In the genomic region with DNA sequence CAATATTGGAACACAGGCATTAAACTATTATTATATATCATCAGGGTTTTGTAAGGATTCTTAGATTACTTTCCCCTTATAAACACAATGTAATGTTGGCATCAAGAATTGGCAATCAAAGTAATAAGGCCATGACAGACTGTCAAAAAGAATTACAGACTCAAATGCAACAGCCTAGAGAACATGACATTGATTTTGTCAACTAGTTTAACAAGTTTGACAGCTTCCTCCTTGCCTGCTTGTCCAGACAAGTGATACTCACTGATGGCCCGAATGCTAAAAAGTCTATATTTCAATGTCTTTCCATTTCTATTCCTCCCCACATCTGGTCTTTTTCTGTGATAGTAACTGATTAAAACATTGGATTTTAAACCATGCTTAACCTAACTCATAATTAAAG, we compare ENCODE assay signal across 24 cellular contexts. TPM values are rescaled to one million over a fixed set of nuclear protein-coding genes. Genes with fewer than 3 reads are reported as not detected.
DNase-seq lines count a peak whose midpoint lies in the region; ATAC-seq, FAIRE-seq and TF ChIP-seq lines count a peak whose summit lies in the region.
"Had no signal": no experiment of that assay in that cellular context is flagged by ENCODE, and none has a peak within 500 bp of the region (broad histone marks: within the 10 kb centered on the region; RNA-seq: fewer than 3 reads in every experiment).

No MANE protein-coding gene starts in this region.

- H3K27ac ChIP-seq in GM23338 (ENCODE audit: low read depth), result no peak overlapping the region
- H3K27ac ChIP-seq in left ventricle myocardium inferior (replicated peaks), result no peak overlapping the region
- H3K27ac ChIP-seq: BLaER1, PC-9, SJSA1 had no signal

- 0 out of 2 replicates have a peak overlapping the region, but pooled peaks have one; percentile 15 for H2AFZ ChIP-seq in GM23338
- H2AFZ ChIP-seq: PC-9 had no signal

- H3K27me3 Mint-ChIP-seq in GM23338 (ENCODE audit: insufficient read depth, low read depth, poor library complexity) (peaks cover 2% of the 10 kb centered on the region), mesothelial cell of epicardium (ENCODE audit: low read depth) (no peaks in the 10 kb centered on the region)
- H3K27me3 Mint-ChIP-seq in activated CD4-positive, alpha-beta memory T cell treated with anti-CD3 and anti-CD28 coated beads for 36 hours, result peaks cover 4% of the 10 kb centered on the region
- H3K27me3 Mint-ChIP-seq: CD4-positive, alpha-beta memory T cell had no signal

- no peaks in the 10 kb centered on the region for H3K36me3 ChIP-seq in GM23338 (ENCODE audit: insufficient read depth)
- H3K36me3 ChIP-seq in bronchial epithelial cell (ENCODE audit: control insufficient read depth, insufficient read depth, low read length), result no peaks in the 10 kb centered on the region
- no peaks in the 10 kb centered on the region for H3K36me3 ChIP-seq in left ventricle myocardium inferior
- H3K36me3 ChIP-seq: BLaER1, SJSA1 had no signal

- peaks cover 32% of the 10 kb centered on the region for H3K4me1 ChIP-seq in GM23338 (ENCODE audit: insufficient read depth)
- no peaks in the 10 kb centered on the region for H3K4me1 ChIP-seq in left ventricle myocardium inferior
- H3K4me1 ChIP-seq: BLaER1, SJSA1 had no signal

- TF ChIP-seq EP300 in Ishikawa (IDR thresholded peaks at IDR 0.05; ENCODE audit: borderline replicate concordance), result no peak

- no peaks in the 10 kb centered on the region for H3F3A ChIP-seq in GM23338 (replicated peaks; ENCODE audit: low read depth)

- POLR2A ChIA-PET in activated CD4-positive, alpha-beta memory T cell treated with anti-CD3 and anti-CD28 coated beads for 36 hours (lab: Charles Lee), result no interaction called here

- H3K27ac Mint-ChIP-seq in GM23338, result no peak overlapping the region
- H3K27ac Mint-ChIP-seq in mesothelial cell of epicardium, result peak overlapping the region; percentile 60
- no peak overlapping the region for H3K27ac Mint-ChIP-seq in activated CD4-positive, alpha-beta memory T cell treated with anti-CD3 and anti-CD28 coated beads for 36 hours
- H3K27ac Mint-ChIP-seq: CD4-positive, alpha-beta memory T cell had no signal

- no peak for TF ChIP-seq RAD21 in Ishikawa (IDR thresholded peaks at IDR 0.05; ENCODE audit: low read depth)

- DNase-seq in GM23338 (ENCODE audit: low spot score) (no peak), bronchial epithelial cell (ENCODE audit: low read depth) (peak; percentile 87), mesothelial cell of epicardium (ENCODE audit: low spot score in 2 of 2, unreplicated experiment in 2 of 2) (no peak), SIG-M5 treated with dmso at 0.1 percent for 504 hours (lab: John Stamatoyannopoulos, UW; ENCODE audit: unreplicated experiment) (no peak), epidermal melanocyte (ENCODE audit: insufficient read length, low spot score) (no peak), left ventricle myocardium inferior (no peak)
- DNase-seq in activated CD4-positive, alpha-beta memory T cell treated with anti-CD3 and anti-CD28 coated beads for 36 hours, result no peak
- DNase-seq: CD4-positive, alpha-beta memory T cell; IMR-90; Karpas-422; MM.1S; NCI-H1092; NCI-H1436 treated with DMSO at 0.1 percent for 48 hours; NCI-H2029 treated with DMSO at 0.1 percent for 48 hours; NCI-H2227 treated with DMSO at 0.1 percent for 48 hours; NCI-H510A treated with DMSO at 0.1 percent for 48 hours had no signal

- H3K36me3 Mint-ChIP-seq in GM23338 (ENCODE audit: low read depth) (no peaks in the 10 kb centered on the region), mesothelial cell of epicardium (no peaks in the 10 kb centered on the region)
- H3K36me3 Mint-ChIP-seq in activated CD4-positive, alpha-beta memory T cell treated with anti-CD3 and anti-CD28 coated beads for 36 hours, result no peaks in the 10 kb centered on the region
- H3K36me3 Mint-ChIP-seq: CD4-positive, alpha-beta memory T cell had no signal

- no peak overlapping the region for H3K4me3 Mint-ChIP-seq in GM23338
- no peak overlapping the region for H3K4me3 Mint-ChIP-seq in mesothelial cell of epicardium
- no peak overlapping the region for H3K4me3 Mint-ChIP-seq in activated CD4-positive, alpha-beta memory T cell treated with anti-CD3 and anti-CD28 coated beads for 36 hours
- H3K4me3 Mint-ChIP-seq: CD4-positive, alpha-beta memory T cell had no signal

- CTCF ChIA-PET in activated CD4-positive, alpha-beta memory T cell treated with anti-CD3 and anti-CD28 coated beads for 36 hours (lab: Charles Lee), result no interaction called here

- H3K4me3 ChIP-seq in GM23338 (no peak overlapping the region), bronchial epithelial cell (ENCODE audit: low read depth, low read length) (no peak overlapping the region), left ventricle myocardium inferior (no peak overlapping the region)
- H3K4me3 ChIP-seq: BLaER1, PC-9, SJSA1 had no signal

- no peak for ATAC-seq in GM23338

- H3K27me3 ChIP-seq in GM23338 (ENCODE audit: insufficient read depth) (no peaks in the 10 kb centered on the region), bronchial epithelial cell (ENCODE audit: control insufficient read depth, insufficient read depth, low read length) (no peaks in the 10 kb centered on the region), left ventricle myocardium inferior (ENCODE audit: low read depth) (peaks cover 18% of the 10 kb centered on the region)
- H3K27me3 ChIP-seq: BLaER1, SJSA1 had no signal

- intact Hi-C loops in activated CD4-positive, alpha-beta memory T cell treated with anti-CD3 and anti-CD28 coated beads for 36 hours (cut with micrococcal nuclease), result no loop called here
- intact Hi-C loops in left ventricle myocardium inferior (cut with micrococcal nuclease), result no loop called here

- H4K20me1 ChIP-seq in GM23338 (replicated peaks; ENCODE audit: insufficient read depth), result no peaks in the 10 kb centered on the region
- H4K20me1 ChIP-seq: BLaER1 had no signal

- H3K79me2 ChIP-seq in GM23338 (replicated peaks; ENCODE audit: insufficient read depth), result no peaks in the 10 kb centered on the region

- H3K9me3 Mint-ChIP-seq in GM23338 (no peaks in the 10 kb centered on the region; the same call in 2 of the 3 replicates), mesothelial cell of epicardium (no peaks in the 10 kb centered on the region)
- H3K9me3 Mint-ChIP-seq in activated CD4-positive, alpha-beta memory T cell treated with anti-CD3 and anti-CD28 coated beads for 36 hours, result no peaks in the 10 kb centered on the region
- H3K9me3 Mint-ChIP-seq: CD4-positive, alpha-beta memory T cell had no signal

- no peak overlapping the region for H3K4me2 ChIP-seq in GM23338
- H3K4me2 ChIP-seq: BLaER1 had no signal

- H3K9me3 ChIP-seq in left ventricle myocardium inferior (replicated peaks), result no peaks in the 10 kb centered on the region
- H3K9me3 ChIP-seq: BLaER1, SJSA1 had no signal

- H3K9me2 ChIP-seq in GM23338 (ENCODE audit: insufficient read depth), result no peaks in the 10 kb centered on the region

- TF ChIP-seq CTCF in GM23338 (conservative IDR thresholded peaks at IDR 0.05; ENCODE audit: low read depth in 2 of 2) (no peak), bronchial epithelial cell (IDR thresholded peaks at IDR 0.05; ENCODE audit: insufficient read depth, low read length, severe bottlenecking) (no peak), mesothelial cell of epicardium (IDR thresholded peaks at IDR 0.05; ENCODE audit: unreplicated experiment) (no peak), left ventricle myocardium inferior (IDR thresholded peaks at IDR 0.05; ENCODE audit: borderline replicate concordance) (no peak)

- peaks cover 39% of the 10 kb centered on the region; the same call in 2 of the 3 replicates for H3K4me1 Mint-ChIP-seq in GM23338
- H3K4me1 Mint-ChIP-seq in mesothelial cell of epicardium, result peaks cover 33% of the 10 kb centered on the region
- H3K4me1 Mint-ChIP-seq in activated CD4-positive, alpha-beta memory T cell treated with anti-CD3 and anti-CD28 coated beads for 36 hours (ENCODE audit: low read depth), result no peaks in the 10 kb centered on the region
- H3K4me1 Mint-ChIP-seq: CD4-positive, alpha-beta memory T cell had no signal

- no peak for FAIRE-seq in bronchial epithelial cell (lab: Jason Lieb, UNC)
- FAIRE-seq: GM12892, GM18507, H54, HTR-8/SVneo had no signal

TF ChIP-seq in Ishikawa, 13 proteins besides CTCF, POLR2A, EP300 and RAD21:
- no peak for TF ChIP-seq YY1 (IDR thresholded peaks at IDR 0.05; ENCODE audit: low read depth)
- TF ChIP-seq, protein P1, sequence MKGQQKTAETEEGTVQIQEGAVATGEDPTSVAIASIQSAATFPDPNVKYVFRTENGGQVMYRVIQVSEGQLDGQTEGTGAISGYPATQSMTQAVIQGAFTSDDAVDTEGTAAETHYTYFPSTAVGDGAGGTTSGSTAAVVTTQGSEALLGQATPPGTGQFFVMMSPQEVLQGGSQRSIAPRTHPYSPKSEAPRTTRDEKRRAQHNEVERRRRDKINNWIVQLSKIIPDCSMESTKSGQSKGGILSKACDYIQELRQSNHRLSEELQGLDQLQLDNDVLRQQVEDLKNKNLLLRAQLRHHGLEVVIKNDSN (IDR thresholded peaks at IDR 0.05), result no peak
- TF ChIP-seq MAX (IDR thresholded peaks at IDR 0.05), result 0 out of 2 replicates have a peak, but pooled peaks have one; percentile 14

RNA-seq across cellular contexts. Expression of gene ANKRD31, which starts 6.4 kb away (rescaled TPM):
- total RNA-seq in GM23338 (2014; rRNA removed; shearing (Covaris generic)), result 0.16 and 0.59 TPM in 2 replicates
- polyA plus RNA-seq in GM23338 (2016; fragmentation: Nextera tagmentation; extraction: Ambion mirVana), result 0.18 and 0.30 TPM in 2 replicates
- total RNA-seq in bronchial epithelial cell (0.13 and 0.26 TPM in 2 replicates), mesothelial cell of epicardium (1.1 to 1.4 TPM (median 1.3 TPM) in 3 replicates), left ventricle myocardium inferior (0.11 TPM)
- total RNA-seq in activated CD4-positive, alpha-beta memory T cell treated with anti-CD3 and anti-CD28 coated beads for 36 hours, result under 1 TPM; 0.29 to 0.33 TPM
- total RNA-seq: SJSA1 had no signal
